In the genomic region with DNA sequence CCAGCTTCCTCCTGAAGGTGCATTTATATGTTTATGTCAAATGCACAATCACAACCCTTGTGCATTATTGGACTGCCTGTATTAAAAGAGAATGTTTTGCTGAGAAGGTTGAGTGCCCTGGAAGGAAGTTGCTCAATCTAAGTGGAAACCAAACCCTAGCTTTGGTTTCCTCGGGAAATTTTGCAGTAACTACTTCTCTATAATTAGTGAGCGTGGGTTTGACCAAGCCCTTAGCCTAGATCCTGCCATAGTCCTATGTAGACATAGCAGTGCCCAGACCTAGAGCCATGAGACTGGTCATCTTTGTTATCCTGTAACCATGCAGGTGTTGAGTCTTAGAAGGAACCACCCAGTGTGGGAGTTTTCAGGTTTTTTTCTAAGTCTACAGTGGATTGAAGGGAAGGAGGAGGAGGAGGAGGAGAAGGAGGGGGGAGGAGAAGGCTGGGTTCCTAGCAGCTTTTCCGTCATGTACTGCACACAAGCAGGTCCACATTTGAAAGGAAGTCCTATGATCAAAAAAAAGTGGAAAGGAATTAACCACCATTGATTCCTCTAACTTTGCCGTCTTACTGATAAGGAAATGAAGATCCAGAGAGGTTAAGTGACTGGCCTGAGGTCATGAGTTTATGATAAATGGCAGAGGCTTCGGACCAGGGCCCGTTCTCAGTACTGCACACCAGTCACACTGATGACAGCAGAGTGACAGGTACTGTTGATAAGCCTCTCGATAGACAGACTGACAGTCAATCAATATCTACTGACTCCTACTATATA, we compare ENCODE assay signal across 2 cellular contexts.
TF ChIP-seq lines count a peak whose summit lies in the region.

No MANE protein-coding gene starts in this region.

TF ChIP-seq in IMR-90, 13 proteins besides CTCF, POLR2A, EP300 and RAD21:
- TF ChIP-seq, protein P1, sequence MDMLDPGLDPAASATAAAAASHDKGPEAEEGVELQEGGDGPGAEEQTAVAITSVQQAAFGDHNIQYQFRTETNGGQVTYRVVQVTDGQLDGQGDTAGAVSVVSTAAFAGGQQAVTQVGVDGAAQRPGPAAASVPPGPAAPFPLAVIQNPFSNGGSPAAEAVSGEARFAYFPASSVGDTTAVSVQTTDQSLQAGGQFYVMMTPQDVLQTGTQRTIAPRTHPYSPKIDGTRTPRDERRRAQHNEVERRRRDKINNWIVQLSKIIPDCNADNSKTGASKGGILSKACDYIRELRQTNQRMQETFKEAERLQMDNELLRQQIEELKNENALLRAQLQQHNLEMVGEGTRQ (IDR thresholded peaks at IDR 0.05; ENCODE audit: low read depth, low read length): no peak
- peak; percentile 18; the same call in 1 of the 2 replicates for TF ChIP-seq CEBPB (IDR thresholded peaks at IDR 0.05; ENCODE audit: low read depth, low read length)
- TF ChIP-seq MXI1 (IDR thresholded peaks at IDR 0.05; ENCODE audit: borderline replicate concordance, low read depth, low read length): no peak
- TF ChIP-seq CHD1 (IDR thresholded peaks at IDR 0.05; ENCODE audit: low read depth, low read length): no peak
TF ChIP-seq in IMR-90: peak in this region for 1.

TF ChIP-seq in GM12878, 131 proteins besides CTCF, POLR2A, EP300 and RAD21 (continued from another document):
- TF ChIP-seq TAF1 (IDR thresholded peaks at IDR 0.05; ENCODE audit: borderline replicate concordance, low read depth, low read length) (no peak), ASH2L (IDR thresholded peaks at IDR 0.05; ENCODE audit: borderline replicate concordance, low read depth) (no peak), NFIC (IDR thresholded peaks at IDR 0.05; ENCODE audit: low read depth, low read length) (0 out of 2 replicates have a peak, but pooled peaks have one; percentile 44), NBN (IDR thresholded peaks at IDR 0.05) (no peak), IKZF1 (conservative IDR thresholded peaks at IDR 0.05) (peak; percentile 51; the same call in 1 of the 2 replicates), CEBPB (IDR thresholded peaks at IDR 0.05; ENCODE audit: borderline replicate concordance in 1 of 2, low read depth in 2 of 2, low read length in 2 of 2) (peak in 1 of 2 experiments; percentile 34; a peak in 1 of 4 replicates), BCL11A (IDR thresholded peaks at IDR 0.05; ENCODE audit: low read depth, low read length) (peak; percentile 17; the same call in 1 of the 2 replicates), CHD2 (IDR thresholded peaks at IDR 0.05; ENCODE audit: borderline replicate concordance, low read depth, low read length) (no peak), DPF2 (IDR thresholded peaks at IDR 0.05) (0 out of 2 replicates have a peak, but pooled peaks have one; percentile 17), IKZF2 (IDR thresholded peaks at IDR 0.05) (peak in 1 of 2 experiments; percentile 18; a peak in 1 of 4 replicates), SPI1 (IDR thresholded peaks at IDR 0.05; ENCODE audit: borderline replicate concordance, insufficient read depth, low read depth, low read length) (0 out of 2 replicates have a peak, but pooled peaks have one; percentile 20), NR2F1 (conservative IDR thresholded peaks at IDR 0.05) (no peak), KAT2A (conservative IDR thresholded peaks at IDR 0.05; ENCODE audit: control insufficient read depth, low read depth, low read length) (no peak), RUNX3 (IDR thresholded peaks at IDR 0.05; ENCODE audit: low read length) (peak; percentile 73), NFXL1 (IDR thresholded peaks at IDR 0.05; ENCODE audit: borderline replicate concordance) (no peak), RB1 (IDR thresholded peaks at IDR 0.05; ENCODE audit: borderline replicate concordance) (no peak), SRF (IDR thresholded peaks at IDR 0.05; ENCODE audit: low read depth in 2 of 2, low read length in 2 of 2) (no peak)
- TF ChIP-seq, protein P2, sequence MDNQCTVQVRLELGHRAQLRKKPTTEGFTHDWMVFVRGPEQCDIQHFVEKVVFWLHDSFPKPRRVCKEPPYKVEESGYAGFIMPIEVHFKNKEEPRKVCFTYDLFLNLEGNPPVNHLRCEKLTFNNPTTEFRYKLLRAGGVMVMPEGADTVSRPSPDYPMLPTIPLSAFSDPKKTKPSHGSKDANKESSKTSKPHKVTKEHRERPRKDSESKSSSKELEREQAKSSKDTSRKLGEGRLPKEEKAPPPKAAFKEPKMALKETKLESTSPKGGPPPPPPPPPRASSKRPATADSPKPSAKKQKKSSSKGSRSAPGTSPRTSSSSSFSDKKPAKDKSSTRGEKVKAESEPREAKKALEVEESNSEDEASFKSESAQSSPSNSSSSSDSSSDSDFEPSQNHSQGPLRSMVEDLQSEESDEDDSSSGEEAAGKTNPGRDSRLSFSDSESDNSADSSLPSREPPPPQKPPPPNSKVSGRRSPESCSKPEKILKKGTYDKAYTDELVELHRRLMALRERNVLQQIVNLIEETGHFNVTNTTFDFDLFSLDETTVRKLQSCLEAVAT (IDR thresholded peaks at IDR 0.05): no peak
- TF ChIP-seq, protein P3, sequence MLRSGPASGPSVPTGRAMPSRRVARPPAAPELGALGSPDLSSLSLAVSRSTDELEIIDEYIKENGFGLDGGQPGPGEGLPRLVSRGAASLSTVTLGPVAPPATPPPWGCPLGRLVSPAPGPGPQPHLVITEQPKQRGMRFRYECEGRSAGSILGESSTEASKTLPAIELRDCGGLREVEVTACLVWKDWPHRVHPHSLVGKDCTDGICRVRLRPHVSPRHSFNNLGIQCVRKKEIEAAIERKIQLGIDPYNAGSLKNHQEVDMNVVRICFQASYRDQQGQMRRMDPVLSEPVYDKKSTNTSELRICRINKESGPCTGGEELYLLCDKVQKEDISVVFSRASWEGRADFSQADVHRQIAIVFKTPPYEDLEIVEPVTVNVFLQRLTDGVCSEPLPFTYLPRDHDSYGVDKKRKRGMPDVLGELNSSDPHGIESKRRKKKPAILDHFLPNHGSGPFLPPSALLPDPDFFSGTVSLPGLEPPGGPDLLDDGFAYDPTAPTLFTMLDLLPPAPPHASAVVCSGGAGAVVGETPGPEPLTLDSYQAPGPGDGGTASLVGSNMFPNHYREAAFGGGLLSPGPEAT (IDR thresholded peaks at IDR 0.05; ENCODE audit: low read depth): no peak
TF ChIP-seq in GM12878: peak in this region for 8.
